8 cellular contexts compared by ENCODE assay signal in the genomic region with DNA sequence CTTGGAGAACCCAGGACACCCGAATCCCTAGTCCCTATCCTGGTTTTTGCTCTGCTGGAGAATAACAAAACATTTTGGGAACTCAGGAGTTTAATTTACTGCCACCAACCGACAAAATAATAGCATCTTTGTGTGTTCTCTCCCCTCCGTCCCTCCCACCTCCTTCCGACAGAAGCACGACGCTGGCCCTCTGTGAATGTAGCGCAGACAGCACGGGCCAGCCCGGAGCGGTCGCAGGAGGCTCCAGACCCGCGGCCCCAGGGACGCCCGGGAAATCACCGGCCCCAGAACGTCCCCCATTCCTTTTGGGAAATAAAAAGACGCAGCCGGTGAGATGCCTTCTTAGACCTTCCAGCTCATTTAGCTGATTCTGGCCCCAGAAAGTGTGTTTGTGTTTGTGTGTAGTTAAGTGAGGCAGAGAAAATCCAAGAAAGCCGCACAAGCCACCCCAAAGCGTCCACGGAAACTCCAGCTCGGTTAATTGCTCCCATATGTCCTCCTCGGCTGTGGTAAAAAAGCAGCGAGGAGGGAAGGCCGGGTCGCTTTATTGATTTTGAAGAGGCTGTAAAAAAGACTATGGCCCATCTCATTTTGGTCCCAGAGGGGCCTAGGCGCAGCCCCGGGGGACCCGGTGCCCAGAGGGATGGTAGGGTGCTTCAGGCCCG. TPM values are rescaled to one million over a fixed set of nuclear protein-coding genes. Genes with fewer than 3 reads are reported as not detected.
DNase-seq lines count a peak whose midpoint lies in the region; ATAC-seq and TF ChIP-seq lines count a peak whose summit lies in the region.

No MANE protein-coding gene starts in this region.

- POLR2A ChIA-PET in activated CD8-positive, alpha-beta T cell treated with anti-CD3 and anti-CD28 coated beads, Interleukin-2, amount 10 ng/mL, durations not matched to agents 7 days and 5 days (lab: Charles Lee), result no interaction called here

- no peak overlapping the region for H3K27ac ChIP-seq in neutrophil

- BruUV-seq in Calu3 (replicated peaks; lab: Mats Ljungman, UMichigan), result TSS peak; percentile 80

- H3K27me3 Mint-ChIP-seq in Calu3 (ENCODE audit: unreplicated experiment) (no peaks in the 10 kb centered on the region), glutamatergic neuron (ENCODE audit: unreplicated experiment) (peaks cover 12% of the 10 kb centered on the region)
- peaks cover 56% of the 10 kb centered on the region for H3K27me3 Mint-ChIP-seq in activated CD8-positive, alpha-beta T cell treated with anti-CD3 and anti-CD28 coated beads, Interleukin-2, amount 10 ng/mL, durations not matched to agents 7 days and 5 days (ENCODE audit: low read depth)

- CTCF ChIA-PET in Calu3 (lab: Charles Lee), result interaction anchor here (0.6 to 1.4 kb wide), 4 partner anchors 9 to 179 kb away, joined by 3 to 4 read pairs (median 3); no protein-coding TSS in a partner anchor
- CTCF ChIA-PET in activated CD8-positive, alpha-beta T cell treated with anti-CD3 and anti-CD28 coated beads, Interleukin-2, amount 10 ng/mL, durations not matched to agents 7 days and 5 days (lab: Charles Lee), result no interaction called here

- TF ChIP-seq CTCF in Calu3 (IDR thresholded peaks at IDR 0.05; ENCODE audit: unreplicated experiment) (no peak), glutamatergic neuron (IDR thresholded peaks at IDR 0.05; ENCODE audit: partially characterized antibody, unreplicated experiment) (no peak), neutrophil (IDR thresholded peaks at IDR 0.05) (no peak)

- H3K36me3 ChIP-seq in neutrophil, result no peaks in the 10 kb centered on the region

- H3K4me3 Mint-ChIP-seq in Calu3 (ENCODE audit: low read depth, unreplicated experiment), result peak overlapping the region; percentile 99
- H3K4me3 Mint-ChIP-seq in activated CD8-positive, alpha-beta T cell treated with anti-CD3 and anti-CD28 coated beads, Interleukin-2, amount 10 ng/mL, durations not matched to agents 7 days and 5 days, result peak overlapping the region; percentile 4
- H3K4me3 Mint-ChIP-seq in glutamatergic neuron (ENCODE audit: unreplicated experiment), result peak overlapping the region; percentile 92

- DNase-seq in Calu3 (peak; percentile 56), glutamatergic neuron (peak; percentile 67)
- DNase-seq in activated CD8-positive, alpha-beta T cell treated with anti-CD3 and anti-CD28 coated beads, Interleukin-2, amount 10 ng/mL, durations not matched to agents 7 days and 5 days, result no peak
- no peak for DNase-seq in NK-92 treated with Interleukin-12 subunit alpha and Interleukin-12 subunit beta, amount 100 ng/mL, for 24 hours (lab: John Stamatoyannopoulos, UW)

- peaks cover 98% of the 10 kb centered on the region for H3K27me3 ChIP-seq in neutrophil

- ATAC-seq in HG03460 (IDR thresholded peaks at IDR 0.05; ENCODE audit: unreplicated experiment), result peak; percentile 21
- no peak for ATAC-seq in activated CD8-positive, alpha-beta T cell treated with anti-CD3 and anti-CD28 coated beads, Interleukin-2, amount 10 ng/mL, durations not matched to agents 7 days and 5 days
- no peak for ATAC-seq in GM21423 (IDR thresholded peaks at IDR 0.05; ENCODE audit: unreplicated experiment)
- ATAC-seq in GM19455 (IDR thresholded peaks at IDR 0.05; ENCODE audit: unreplicated experiment), result no peak

- H3K4me3 ChIP-seq in neutrophil (ENCODE audit: low read depth in 1 of 2, low read length in 1 of 2), result peak overlapping the region; percentile 36 to 57

- peaks cover 27% of the 10 kb centered on the region in 2 experiments for H3K4me1 ChIP-seq in neutrophil (ENCODE audit: control insufficient read depth in 1 of 2, insufficient read depth in 1 of 2, low read depth in 1 of 2, low read length in 1 of 2)

- H3K4me1 Mint-ChIP-seq in Calu3 (ENCODE audit: low read depth, unreplicated experiment), result peaks cover 28% of the 10 kb centered on the region
- H3K4me1 Mint-ChIP-seq in activated CD8-positive, alpha-beta T cell treated with anti-CD3 and anti-CD28 coated beads, Interleukin-2, amount 10 ng/mL, durations not matched to agents 7 days and 5 days (ENCODE audit: low read depth), result peaks cover 14% of the 10 kb centered on the region
- H3K4me1 Mint-ChIP-seq in glutamatergic neuron (ENCODE audit: low read depth, unreplicated experiment), result peaks cover 39% of the 10 kb centered on the region

- no peaks in the 10 kb centered on the region for H3K9me3 Mint-ChIP-seq in Calu3 (ENCODE audit: low read depth, unreplicated experiment)
- H3K9me3 Mint-ChIP-seq in activated CD8-positive, alpha-beta T cell treated with anti-CD3 and anti-CD28 coated beads, Interleukin-2, amount 10 ng/mL, durations not matched to agents 7 days and 5 days (ENCODE audit: insufficient read depth), result no peaks in the 10 kb centered on the region
- peaks cover 10% of the 10 kb centered on the region for H3K9me3 Mint-ChIP-seq in glutamatergic neuron (ENCODE audit: unreplicated experiment)

- intact Hi-C loops in Calu3 (cut with micrococcal nuclease; ENCODE audit: unreplicated experiment), result no loop called here

- H3K9me3 ChIP-seq in neutrophil, result no peaks in the 10 kb centered on the region

- H3K36me3 Mint-ChIP-seq in Calu3 (ENCODE audit: insufficient read depth, unreplicated experiment), result peaks cover 34% of the 10 kb centered on the region
- no peaks in the 10 kb centered on the region for H3K36me3 Mint-ChIP-seq in activated CD8-positive, alpha-beta T cell treated with anti-CD3 and anti-CD28 coated beads, Interleukin-2, amount 10 ng/mL, durations not matched to agents 7 days and 5 days (ENCODE audit: low read depth)
- no peaks in the 10 kb centered on the region for H3K36me3 Mint-ChIP-seq in glutamatergic neuron (ENCODE audit: unreplicated experiment)

- H3K27ac Mint-ChIP-seq in Calu3 (ENCODE audit: unreplicated experiment) (peak overlapping the region; percentile 35), glutamatergic neuron (ENCODE audit: unreplicated experiment) (peak overlapping the region; percentile 89)
- no peak overlapping the region for H3K27ac Mint-ChIP-seq in activated CD8-positive, alpha-beta T cell treated with anti-CD3 and anti-CD28 coated beads, Interleukin-2, amount 10 ng/mL, durations not matched to agents 7 days and 5 days

RNA-seq across cellular contexts. Expression of a gene that starts 0.6 kb away (rescaled TPM):
- total RNA-seq in Calu3 (2022) (41.2 and 43.3 TPM in 2 replicates), glutamatergic neuron (ENCODE audit: unreplicated experiment) (14.9 TPM)
- under 1 TPM; 0.37 to 0.55 TPM for total RNA-seq in activated CD8-positive, alpha-beta T cell treated with anti-CD3 and anti-CD28 coated beads, Interleukin-2, amount 10 ng/mL, durations not matched to agents 7 days and 5 days

Comparison
In these comparisons a context has a peak if more than half of its experiments do, and no peak if none do; other contexts are left out.
1. DNase-seq: peak in Calu3 (single experiment) and glutamatergic neuron (single experiment); none in activated CD8-positive, alpha-beta T cell treated with anti-CD3 and anti-CD28 coated beads, Interleukin-2, amount 10 ng/mL, durations not matched to agents 7 days and 5 days (single experiment) and NK-92 treated with Interleukin-12 subunit alpha and Interleukin-12 subunit beta, amount 100 ng/mL, for 24 hours (single experiment).
2. H3K4me3 Mint-ChIP-seq: peak in every context shown above with its lines; median percentile 99 in Calu3; 92 in glutamatergic neuron; 4 in activated CD8-positive, alpha-beta T cell treated with anti-CD3 and anti-CD28 coated beads, Interleukin-2, amount 10 ng/mL, durations not matched to agents 7 days and 5 days.
3. RNA of a gene that starts 0.6 kb away (total RNA-seq): 41.2 to 43.3 TPM in Calu3 and 14.9 TPM in glutamatergic neuron (single experiment); 0.37 to 0.55 TPM in activated CD8-positive, alpha-beta T cell treated with anti-CD3 and anti-CD28 coated beads, Interleukin-2, amount 10 ng/mL, durations not matched to agents 7 days and 5 days; every median in the first group is over 10 times any median in the second.